27 cellular contexts compared by ENCODE assay signal in the genomic region with DNA sequence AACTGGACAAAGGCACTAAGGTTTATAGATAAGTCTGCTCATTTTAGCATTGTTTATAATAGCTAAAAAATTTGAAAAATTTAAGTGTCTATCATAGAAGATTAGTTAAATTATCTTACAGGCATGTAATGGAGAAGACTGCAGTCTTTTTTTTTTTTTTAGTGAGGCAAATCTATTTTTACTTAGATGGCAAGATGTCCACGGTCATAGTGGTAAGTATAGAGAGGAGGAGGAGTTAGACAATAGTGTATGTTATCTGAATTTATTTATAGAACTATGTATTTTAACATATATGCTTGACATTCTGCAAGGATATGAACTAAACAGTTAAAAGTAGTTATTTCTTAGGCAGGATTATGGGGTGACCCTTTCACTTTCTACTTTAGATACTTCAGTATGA.
"Had no signal": no experiment of that assay in that cellular context is flagged by ENCODE, and none has a peak within 500 bp of the region (broad histone marks: within the 10 kb centered on the region; RNA-seq: fewer than 3 reads in every experiment).

No MANE protein-coding gene starts in this region.

- H3K27ac Mint-ChIP-seq: activated B cell treated with CpG ODN at 0.5 μM for 24 hours; activated CD8-positive, alpha-beta memory T cell treated with anti-CD3 and anti-CD28 coated beads, Interleukin-2, amount 10 ng/mL, durations not matched to agents 7 days and 5 days; activated CD8-positive, alpha-beta T cell treated with anti-CD3 and anti-CD28 coated beads, Interleukin-2, amount 10 ng/mL, durations not matched to agents 7 days and 5 days; activated naive CD4-positive, alpha-beta T cell treated with anti-CD3 and anti-CD28 coated beads for 36 hours; activated naive CD8-positive, alpha-beta T cell treated with anti-CD3 and anti-CD28 coated beads for 36 hours; activated T-helper 1 cell treated with anti-CD3 and anti-CD28 coated beads, Interleukin-12 subunit alpha, Interleukin-12 subunit beta, Interleukin-2, Interleukin-4 antibody, amounts not matched to agents 30 ng/mL and 10 ng/mL and 1 ng/mL, durations not matched to agents 14 hours and 24 hours and 36 hours; stimulated activated memory B cell treated with anti-CD40 and anti-IgM and Interleukin-4, amounts not matched to agents 10 μg/mL and 1 μg/mL and 100 μg/mL, for 72 hours; T-helper 2 cell treated with Interferon-gamma antibody and Interleukin-4, amounts not matched to agents 5 μg/mL and 100 μg/mL, for 36 hours had no signal

- H3K9me3 Mint-ChIP-seq: activated B cell treated with CpG ODN at 0.5 μM for 24 hours; activated naive CD4-positive, alpha-beta T cell treated with anti-CD3 and anti-CD28 coated beads for 36 hours; activated naive CD8-positive, alpha-beta T cell treated with anti-CD3 and anti-CD28 coated beads for 36 hours; activated T-helper 1 cell treated with anti-CD3 and anti-CD28 coated beads, Interleukin-12 subunit alpha, Interleukin-12 subunit beta, Interleukin-2, Interleukin-4 antibody, amounts not matched to agents 30 ng/mL and 10 ng/mL and 1 ng/mL, durations not matched to agents 14 hours and 24 hours and 36 hours; brain; nephron; stimulated activated memory B cell treated with anti-CD40 and anti-IgM and Interleukin-4, amounts not matched to agents 10 μg/mL and 1 μg/mL and 100 μg/mL, for 72 hours; stimulated activated naive CD8-positive, alpha-beta T cell treated with anti-CD3 and anti-CD28 coated beads, Interleukin-15, amount 100 ng/mL, for 72 hours; T-helper 2 cell treated with Interferon-gamma antibody and Interleukin-4, amounts not matched to agents 5 μg/mL and 100 μg/mL, for 36 hours had no signal

- H3K4me3 ChIP-seq: adrenal gland, cardiac muscle cell, left lung, lung, tibial nerve had no signal

- H3K27ac ChIP-seq: left lung had no signal

- H3K4me3 Mint-ChIP-seq: activated B cell treated with CpG ODN at 0.5 μM for 24 hours; activated CD8-positive, alpha-beta memory T cell treated with anti-CD3 and anti-CD28 coated beads, Interleukin-2, amount 10 ng/mL, durations not matched to agents 7 days and 5 days; activated CD8-positive, alpha-beta T cell treated with anti-CD3 and anti-CD28 coated beads, Interleukin-2, amount 10 ng/mL, durations not matched to agents 7 days and 5 days; activated naive CD4-positive, alpha-beta T cell treated with anti-CD3 and anti-CD28 coated beads for 36 hours; activated naive CD8-positive, alpha-beta T cell treated with anti-CD3 and anti-CD28 coated beads for 36 hours; activated T-helper 1 cell treated with anti-CD3 and anti-CD28 coated beads, Interleukin-12 subunit alpha, Interleukin-12 subunit beta, Interleukin-2, Interleukin-4 antibody, amounts not matched to agents 30 ng/mL and 10 ng/mL and 1 ng/mL, durations not matched to agents 14 hours and 24 hours and 36 hours; brain; nephron; stimulated activated memory B cell treated with anti-CD40 and anti-IgM and Interleukin-4, amounts not matched to agents 10 μg/mL and 1 μg/mL and 100 μg/mL, for 72 hours; stimulated activated naive CD8-positive, alpha-beta T cell treated with anti-CD3 and anti-CD28 coated beads, Interleukin-15, amount 100 ng/mL, for 72 hours; T-helper 2 cell treated with Interferon-gamma antibody and Interleukin-4, amounts not matched to agents 5 μg/mL and 100 μg/mL, for 36 hours had no signal

- H3K27me3 Mint-ChIP-seq: activated B cell treated with CpG ODN at 0.5 μM for 24 hours; activated CD8-positive, alpha-beta memory T cell treated with anti-CD3 and anti-CD28 coated beads, Interleukin-2, amount 10 ng/mL, durations not matched to agents 7 days and 5 days; activated naive CD8-positive, alpha-beta T cell treated with anti-CD3 and anti-CD28 coated beads for 36 hours; brain; stimulated activated memory B cell treated with anti-CD40 and anti-IgM and Interleukin-4, amounts not matched to agents 10 μg/mL and 1 μg/mL and 100 μg/mL, for 72 hours; stimulated activated naive CD8-positive, alpha-beta T cell treated with anti-CD3 and anti-CD28 coated beads, Interleukin-15, amount 100 ng/mL, for 72 hours had no signal

- H3K9me3 ChIP-seq: adrenal gland, left lung, tibial nerve had no signal

- DNase-seq: activated B cell treated with CpG ODN at 0.5 μM for 24 hours; activated CD8-positive, alpha-beta memory T cell treated with anti-CD3 and anti-CD28 coated beads, Interleukin-2, amount 10 ng/mL, durations not matched to agents 7 days and 5 days; activated CD8-positive, alpha-beta T cell treated with anti-CD3 and anti-CD28 coated beads, Interleukin-2, amount 10 ng/mL, durations not matched to agents 7 days and 5 days; activated effector memory CD4-positive, alpha-beta T cell treated with anti-CD3 and anti-CD28 coated beads, Interleukin-2, amount 50 U/mL, for 16 hours; activated naive CD4-positive, alpha-beta T cell treated with anti-CD3 and anti-CD28 coated beads for 36 hours; activated naive CD8-positive, alpha-beta T cell treated with anti-CD3 and anti-CD28 coated beads for 36 hours; adrenal gland; aorta; cerebellar nuclear complex; cortex of kidney; foreskin fibroblast; left lung; mesendoderm; retina; small intestine; stimulated activated CD4-positive, alpha-beta T cell treated with anti-CD3 and anti-CD28 coated beads, Interleukin-4, amount 100 ng/mL, for 24 hours; stimulated activated naive CD8-positive, alpha-beta T cell treated with anti-CD3 and anti-CD28 coated beads, Interleukin-15, amount 100 ng/mL, for 72 hours; substantia nigra had no signal

- ATAC-seq: activated CD8-positive, alpha-beta T cell treated with anti-CD3 and anti-CD28 coated beads, Interleukin-2, amount 10 ng/mL, durations not matched to agents 7 days and 5 days; left lung; sciatic nerve; stimulated activated memory B cell treated with anti-CD40 and anti-IgM and Interleukin-4, amounts not matched to agents 10 μg/mL and 1 μg/mL and 100 μg/mL, for 72 hours; stimulated activated naive CD8-positive, alpha-beta T cell treated with anti-CD3 and anti-CD28 coated beads, Interleukin-15, amount 100 ng/mL, for 72 hours had no signal

- H3K36me3 ChIP-seq: adrenal gland had no signal

- H3K27me3 ChIP-seq: adrenal gland, cardiac muscle cell, left lung, tibial nerve had no signal

- H3K36me3 Mint-ChIP-seq: activated CD8-positive, alpha-beta memory T cell treated with anti-CD3 and anti-CD28 coated beads, Interleukin-2, amount 10 ng/mL, durations not matched to agents 7 days and 5 days had no signal
